11 cellular contexts compared by ENCODE assay signal in genomic region chr12:104472748-104473147, GRCh38. TPM values are rescaled to one million over a fixed set of nuclear protein-coding genes. Genes with fewer than 3 reads are reported as not detected.
A peak's percentile ranks its signal among the peaks of the same experiment; 100 is the strongest.
DNase-seq lines count a peak whose midpoint lies in the region; ATAC-seq and TF ChIP-seq lines count a peak whose summit lies in the region.
"Had no signal": no experiment of that assay in that cellular context is flagged by ENCODE, and none has a peak within 500 bp of the region (broad histone marks: within the 10 kb centered on the region; RNA-seq: fewer than 3 reads in every experiment).

No MANE protein-coding gene starts in this region.

- intact Hi-C loops in activated CD4-positive, alpha-beta T cell treated with anti-CD3 and anti-CD28 coated beads for 36 hours (cut with DNase I, micrococcal nuclease): no loop called here

- no peak overlapping the region for H3K4me3 Mint-ChIP-seq in activated CD4-positive, alpha-beta T cell treated with anti-CD3 and anti-CD28 coated beads for 36 hours
- H3K4me3 Mint-ChIP-seq in IgD-negative memory B cell (peak overlapping the region in 3 of 4 donors; percentile 75 to 91 (median 90)), nephron progenitor cell (no peak overlapping the region), HFFc6 (no peak overlapping the region)
- H3K4me3 Mint-ChIP-seq in activated T-helper 17 cell treated with anti-CD3 and anti-CD28 coated beads, Interleukin-2, amount 50 U/mL, for 72 hours: peak overlapping the region; percentile 69

- TF ChIP-seq CTCF in nephron progenitor cell (IDR thresholded peaks at IDR 0.05) (no peak), HFFc6 (IDR thresholded peaks at IDR 0.05) (no peak)

- ATAC-seq in activated CD4-positive, alpha-beta T cell treated with anti-CD3 and anti-CD28 coated beads for 36 hours: no peak
- no peak for ATAC-seq in activated T-helper 17 cell treated with anti-CD3 and anti-CD28 coated beads, Interleukin-2, amount 50 U/mL, for 72 hours (replicated peaks)
- no peak for ATAC-seq in HG03342 (IDR thresholded peaks at IDR 0.05; ENCODE audit: unreplicated experiment)

- CTCF ChIA-PET in activated CD4-positive, alpha-beta T cell treated with anti-CD3 and anti-CD28 coated beads for 36 hours (lab: Charles Lee): interaction anchor here (1.0 to 2.0 kb wide), 4 partner anchors 11 to 91 kb away, joined by 3 to 12 read pairs (median 4); no protein-coding TSS in a partner anchor

- POLR2A ChIA-PET in activated CD4-positive, alpha-beta T cell treated with anti-CD3 and anti-CD28 coated beads for 36 hours (lab: Charles Lee): no interaction called here

- no peak for DNase-seq in activated CD4-positive, alpha-beta T cell treated with anti-CD3 and anti-CD28 coated beads for 36 hours
- no peak for DNase-seq in activated CD4-positive, alpha-beta T cell treated with anti-CD3 and anti-CD28 coated beads for 4 hours
- DNase-seq in nephron progenitor cell: no peak
- no peak for DNase-seq in HFFc6
- DNase-seq in HUDEP-2 (lab: John Stamatoyannopoulos, UW; ENCODE audit: unreplicated experiment in 76 of 76): no peak
- DNase-seq: KG1, pancreas, transverse colon had no signal

- H3K9me3 Mint-ChIP-seq in activated CD4-positive, alpha-beta T cell treated with anti-CD3 and anti-CD28 coated beads for 36 hours (ENCODE audit: low read depth): peaks cover 13% of the 10 kb centered on the region
- peaks cover 0 to 2% (median 0%) of the 10 kb centered on the region in 3 donors for H3K9me3 Mint-ChIP-seq in IgD-negative memory B cell
- H3K9me3 Mint-ChIP-seq in activated T-helper 17 cell treated with anti-CD3 and anti-CD28 coated beads, Interleukin-2, amount 50 U/mL, for 72 hours: no peaks in the 10 kb centered on the region
- peaks cover 6% of the 10 kb centered on the region for H3K9me3 Mint-ChIP-seq in nephron progenitor cell
- no peaks in the 10 kb centered on the region for H3K9me3 Mint-ChIP-seq in HFFc6

- peaks cover 17% of the 10 kb centered on the region for H3K36me3 Mint-ChIP-seq in activated CD4-positive, alpha-beta T cell treated with anti-CD3 and anti-CD28 coated beads for 36 hours (ENCODE audit: low read depth)
- H3K36me3 Mint-ChIP-seq in IgD-negative memory B cell (peaks cover 4% of the 10 kb centered on the region), nephron progenitor cell (ENCODE audit: low read depth) (peaks cover 12% of the 10 kb centered on the region), HFFc6 (ENCODE audit: low read depth) (no peaks in the 10 kb centered on the region)
- H3K36me3 Mint-ChIP-seq in activated T-helper 17 cell treated with anti-CD3 and anti-CD28 coated beads, Interleukin-2, amount 50 U/mL, for 72 hours (ENCODE audit: low read depth): no peaks in the 10 kb centered on the region

- H3K27ac Mint-ChIP-seq in activated CD4-positive, alpha-beta T cell treated with anti-CD3 and anti-CD28 coated beads for 36 hours: peak overlapping the region; percentile 48
- H3K27ac Mint-ChIP-seq in IgD-negative memory B cell (peak overlapping the region; percentile 68 to 87 (median 81)), nephron progenitor cell (peak overlapping the region; percentile 44), HFFc6 (no peak overlapping the region)
- peak overlapping the region; percentile 28 for H3K27ac Mint-ChIP-seq in activated T-helper 17 cell treated with anti-CD3 and anti-CD28 coated beads, Interleukin-2, amount 50 U/mL, for 72 hours

- no peaks in the 10 kb centered on the region for H3K27me3 Mint-ChIP-seq in activated CD4-positive, alpha-beta T cell treated with anti-CD3 and anti-CD28 coated beads for 36 hours
- H3K27me3 Mint-ChIP-seq in IgD-negative memory B cell (no peaks in the 10 kb centered on the region), nephron progenitor cell (ENCODE audit: low read depth, poor library complexity) (no peaks in the 10 kb centered on the region), HFFc6 (ENCODE audit: insufficient read depth) (peaks cover 6% of the 10 kb centered on the region; the same call in 1 of the 2 replicates)
- no peaks in the 10 kb centered on the region for H3K27me3 Mint-ChIP-seq in activated T-helper 17 cell treated with anti-CD3 and anti-CD28 coated beads, Interleukin-2, amount 50 U/mL, for 72 hours

- peaks cover 79% of the 10 kb centered on the region for H3K4me1 Mint-ChIP-seq in activated CD4-positive, alpha-beta T cell treated with anti-CD3 and anti-CD28 coated beads for 36 hours
- H3K4me1 Mint-ChIP-seq in IgD-negative memory B cell (peaks cover 58 to 73% (median 61%) of the 10 kb centered on the region in 3 donors), nephron progenitor cell (peaks cover 19% of the 10 kb centered on the region), HFFc6 (ENCODE audit: low read depth) (no peaks in the 10 kb centered on the region)
- H3K4me1 Mint-ChIP-seq in activated T-helper 17 cell treated with anti-CD3 and anti-CD28 coated beads, Interleukin-2, amount 50 U/mL, for 72 hours: peaks cover 40% of the 10 kb centered on the region

RNA-seq across cellular contexts. Expression of gene CHST11, which starts 16.0 kb away (rescaled TPM):
- total RNA-seq in activated CD4-positive, alpha-beta T cell treated with anti-CD3 and anti-CD28 coated beads for 36 hours: 10 to 100 TPM; 33.3 to 33.6 TPM
- 41.7 TPM for polyA plus RNA-seq in IgD-negative memory B cell
- 10 to 100 TPM; 36.2 to 61.7 TPM for total RNA-seq in activated T-helper 17 cell treated with anti-CD3 and anti-CD28 coated beads, Interleukin-2, amount 50 U/mL, for 72 hours
- 1 to 10 TPM; 2.4 to 4.3 (median 3.8) TPM for total RNA-seq in HFFc6 (2021; fragmentation: NEBNext Ultra II Directional; extraction: Animal tissue kit (Norgen Biotek cat#: 25700))

Comparison
In these comparisons a context has a peak if more than half of its experiments do, and no peak if none do; other contexts are left out.
1. H3K4me3 Mint-ChIP-seq: peak in IgD-negative memory B cell (3 of 4) and activated T-helper 17 cell treated with anti-CD3 and anti-CD28 coated beads, Interleukin-2, amount 50 U/mL, for 72 hours (single experiment); none in activated CD4-positive, alpha-beta T cell treated with anti-CD3 and anti-CD28 coated beads for 36 hours (single experiment), nephron progenitor cell (single experiment) and HFFc6 (single experiment).
2. RNA of gene CHST11, which starts 16.0 kb away (total RNA-seq): 36.2 to 61.7 TPM in activated T-helper 17 cell treated with anti-CD3 and anti-CD28 coated beads, Interleukin-2, amount 50 U/mL, for 72 hours and 33.3 to 33.6 TPM in activated CD4-positive, alpha-beta T cell treated with anti-CD3 and anti-CD28 coated beads for 36 hours; 2.4 to 4.3 TPM in HFFc6; every median in the first group is over 4 times any median in the second.